1 cellular context compared by ENCODE assay signal in genomic region chr14:59728294-59728693, GRCh38.
TF ChIP-seq lines count a peak whose summit lies in the region.

No MANE protein-coding gene starts in this region.

TF ChIP-seq in SK-N-SH treated with all-trans-retinoic acid at 6 μM for 48 hours, 23 proteins besides CTCF, POLR2A, EP300 and RAD21 (continued from another document):
- TF ChIP-seq, protein P1, sequence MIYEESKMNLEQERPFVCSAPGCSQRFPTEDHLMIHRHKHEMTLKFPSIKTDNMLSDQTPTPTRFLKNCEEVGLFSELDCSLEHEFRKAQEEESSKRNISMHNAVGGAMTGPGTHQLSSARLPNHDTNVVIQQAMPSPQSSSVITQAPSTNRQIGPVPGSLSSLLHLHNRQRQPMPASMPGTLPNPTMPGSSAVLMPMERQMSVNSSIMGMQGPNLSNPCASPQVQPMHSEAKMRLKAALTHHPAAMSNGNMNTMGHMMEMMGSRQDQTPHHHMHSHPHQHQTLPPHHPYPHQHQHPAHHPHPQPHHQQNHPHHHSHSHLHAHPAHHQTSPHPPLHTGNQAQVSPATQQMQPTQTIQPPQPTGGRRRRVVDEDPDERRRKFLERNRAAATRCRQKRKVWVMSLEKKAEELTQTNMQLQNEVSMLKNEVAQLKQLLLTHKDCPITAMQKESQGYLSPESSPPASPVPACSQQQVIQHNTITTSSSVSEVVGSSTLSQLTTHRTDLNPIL (CRISPR knock-in tag; IDR thresholded peaks at IDR 0.05; ENCODE audit: low read depth), result no peak
